In the genomic region with DNA sequence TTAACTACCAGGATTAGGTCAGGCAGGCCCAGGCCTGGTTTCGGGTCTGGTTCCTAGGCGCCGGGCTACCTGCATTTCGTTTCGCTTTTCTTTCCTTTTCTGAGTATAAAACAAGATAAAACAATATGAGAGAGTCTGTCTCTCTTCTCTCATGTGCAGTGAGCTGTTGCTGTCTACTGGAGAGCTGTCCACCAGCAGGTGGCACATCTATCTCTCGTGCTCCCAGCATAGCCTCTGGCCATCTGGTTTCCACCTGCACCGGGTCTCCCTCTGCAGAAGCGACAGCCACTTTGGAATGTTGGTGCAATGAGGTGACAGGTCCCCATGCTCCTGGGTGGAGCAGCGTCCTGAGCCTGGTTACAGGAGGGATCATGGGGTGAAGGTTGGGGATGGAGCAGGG, we compare ENCODE assay signal across 8 cellular contexts. TPM values are rescaled to one million over a fixed set of nuclear protein-coding genes. Genes with fewer than 3 reads are reported as not detected.
DNase-seq lines count a peak whose midpoint lies in the region; ATAC-seq and TF ChIP-seq lines count a peak whose summit lies in the region.

No MANE protein-coding gene starts in this region.

- DNase-seq in AG04450 (ENCODE audit: low read depth, low spot score) (no peak), NCI-H2227 (lab: John Stamatoyannopoulos, UW; ENCODE audit: unreplicated experiment) (peak; percentile 48), fibroblast of villous mesenchyme (ENCODE audit: low read depth) (peak; percentile 79), osteocyte (ENCODE audit: extremely low spot score, unreplicated experiment) (no peak)
- DNase-seq in activated T-cell treated with anti-CD3 and anti-CD28 coated beads, Interleukin-2, amount 50 U/mL, for 4 hours, result no peak

- peak overlapping the region; percentile 62 for H3K4me3 Mint-ChIP-seq in activated T-cell treated with anti-CD3 and anti-CD28 coated beads, Interleukin-2, amount 50 U/mL, for 4 hours
- H3K4me3 Mint-ChIP-seq in osteocyte (ENCODE audit: unreplicated experiment), result no peak overlapping the region

- POLR2A ChIA-PET in AG04450 (lab: Yijun Ruan, JAX), result interaction anchor here (1.2 to 2.7 kb wide), 2 partner anchors 11 to 64 kb away, joined by 5 to 6 read pairs; no protein-coding TSS in a partner anchor

- H3K4me3 ChIP-seq in AG04450 (ENCODE audit: low read depth, low read length), result no peak overlapping the region
- no peak overlapping the region for H3K4me3 ChIP-seq in fibroblast of villous mesenchyme (ENCODE audit: low read depth, low read length)

- no peaks in the 10 kb centered on the region for H3K36me3 Mint-ChIP-seq in activated T-cell treated with anti-CD3 and anti-CD28 coated beads, Interleukin-2, amount 50 U/mL, for 4 hours (ENCODE audit: insufficient read depth)
- no peaks in the 10 kb centered on the region for H3K36me3 Mint-ChIP-seq in osteocyte (ENCODE audit: unreplicated experiment)

- TF ChIP-seq CTCF in AG04450 (IDR thresholded peaks at IDR 0.05; ENCODE audit: low read depth, low read length) (peak; percentile 82), GM12872 (IDR thresholded peaks at IDR 0.05; ENCODE audit: insufficient read depth, low read depth, low read length) (peak; percentile 64), fibroblast of villous mesenchyme (IDR thresholded peaks at IDR 0.05; ENCODE audit: insufficient read depth, low read depth, low read length) (peak; percentile 76), osteocyte (IDR thresholded peaks at IDR 0.05) (peak; percentile 75)

- no peaks in the 10 kb centered on the region; the same call in 1 of the 2 replicates for H3K9me3 ChIP-seq in AG04450 (ENCODE audit: control insufficient read depth, insufficient read depth, low read length)

- CTCF ChIA-PET in AG04450 (lab: Charles Lee), result interaction anchor here (0.6 to 2.3 kb wide), 5 partner anchors 54 to 112 kb away, joined by 3 to 19 read pairs (median 7); no protein-coding TSS in a partner anchor

- H3K27me3 ChIP-seq in AG04450 (ENCODE audit: control insufficient read depth, insufficient read depth, low read length), result no peaks in the 10 kb centered on the region

- peaks cover 12% of the 10 kb centered on the region for H3K4me1 Mint-ChIP-seq in activated T-cell treated with anti-CD3 and anti-CD28 coated beads, Interleukin-2, amount 50 U/mL, for 4 hours (ENCODE audit: low read depth)
- peaks cover 20% of the 10 kb centered on the region for H3K4me1 Mint-ChIP-seq in osteocyte (ENCODE audit: unreplicated experiment)

- no peak overlapping the region for H3K27ac ChIP-seq in AG04450 (ENCODE audit: low read depth, low read length)

- no peaks in the 10 kb centered on the region for H3K9me3 Mint-ChIP-seq in activated T-cell treated with anti-CD3 and anti-CD28 coated beads, Interleukin-2, amount 50 U/mL, for 4 hours
- no peaks in the 10 kb centered on the region for H3K9me3 Mint-ChIP-seq in osteocyte (ENCODE audit: unreplicated experiment)

- H3K27me3 Mint-ChIP-seq in activated T-cell treated with anti-CD3 and anti-CD28 coated beads, Interleukin-2, amount 50 U/mL, for 4 hours (ENCODE audit: low read depth), result peaks cover 2% of the 10 kb centered on the region
- no peaks in the 10 kb centered on the region for H3K27me3 Mint-ChIP-seq in osteocyte (ENCODE audit: unreplicated experiment)

- H3K27ac Mint-ChIP-seq in osteocyte (ENCODE audit: unreplicated experiment), result no peak overlapping the region

- ATAC-seq in activated T-cell treated with anti-CD3 and anti-CD28 coated beads, Interleukin-2, amount 50 U/mL, for 4 hours, result peak; percentile 70 to 76
- no peak for ATAC-seq in GM21786 (IDR thresholded peaks at IDR 0.05; ENCODE audit: unreplicated experiment)
- no peak for ATAC-seq in GM21723 (IDR thresholded peaks at IDR 0.05; ENCODE audit: unreplicated experiment)

RNA-seq across cellular contexts. Expression of gene RIBC2, which starts 27.7 kb away (rescaled TPM):
- polyA plus RNA-seq in AG04450 (2011; rRNA removed), result 0.20 and 0.31 TPM in 2 replicates
- polyA minus RNA-seq in AG04450 (2011; rRNA and poly(A)+ RNA removed), result not detected in 2 replicates
- total RNA-seq in activated T-cell treated with anti-CD3 and anti-CD28 coated beads, Interleukin-2, amount 50 U/mL, for 4 hours, result 1 to 10 TPM; 1.3 to 3.7 (median 2.5) TPM
- total RNA-seq in fibroblast of villous mesenchyme, result 0.86 and 0.97 TPM in 2 replicates
- 0.56 and 0.68 TPM in 2 replicates for total RNA-seq in osteocyte

RNA-seq across cellular contexts. Expression of gene SMC1B, which starts 27.8 kb away (rescaled TPM):
- polyA plus RNA-seq in AG04450 (2011; rRNA removed), result not detected in 2 replicates
- not detected in 2 replicates for polyA minus RNA-seq in AG04450 (2011; rRNA and poly(A)+ RNA removed)
- total RNA-seq in activated T-cell treated with anti-CD3 and anti-CD28 coated beads, Interleukin-2, amount 50 U/mL, for 4 hours, result under 1 TPM; 0.13 to 0.24 (median 0.18) TPM
- total RNA-seq in fibroblast of villous mesenchyme, result not detected in 2 replicates
- total RNA-seq in osteocyte, result not detected in 2 replicates

Comparison
In these comparisons a context has a peak if more than half of its experiments do, and no peak if none do; other contexts are left out.
1. DNase-seq: peak in NCI-H2227 (single experiment) and fibroblast of villous mesenchyme (single experiment); none in AG04450 (single experiment), activated T-cell treated with anti-CD3 and anti-CD28 coated beads, Interleukin-2, amount 50 U/mL, for 4 hours (single experiment) and osteocyte (single experiment).
2. ATAC-seq: peak in activated T-cell treated with anti-CD3 and anti-CD28 coated beads, Interleukin-2, amount 50 U/mL, for 4 hours (2 of 2); none in GM21786 (single experiment) and GM21723 (single experiment).
3. Peak in every context shown above with its lines, with median percentiles within 50 percentile points of each other: CTCF ChIP-seq.